ENCODE assay signal across 8 cellular contexts in the genomic region with DNA sequence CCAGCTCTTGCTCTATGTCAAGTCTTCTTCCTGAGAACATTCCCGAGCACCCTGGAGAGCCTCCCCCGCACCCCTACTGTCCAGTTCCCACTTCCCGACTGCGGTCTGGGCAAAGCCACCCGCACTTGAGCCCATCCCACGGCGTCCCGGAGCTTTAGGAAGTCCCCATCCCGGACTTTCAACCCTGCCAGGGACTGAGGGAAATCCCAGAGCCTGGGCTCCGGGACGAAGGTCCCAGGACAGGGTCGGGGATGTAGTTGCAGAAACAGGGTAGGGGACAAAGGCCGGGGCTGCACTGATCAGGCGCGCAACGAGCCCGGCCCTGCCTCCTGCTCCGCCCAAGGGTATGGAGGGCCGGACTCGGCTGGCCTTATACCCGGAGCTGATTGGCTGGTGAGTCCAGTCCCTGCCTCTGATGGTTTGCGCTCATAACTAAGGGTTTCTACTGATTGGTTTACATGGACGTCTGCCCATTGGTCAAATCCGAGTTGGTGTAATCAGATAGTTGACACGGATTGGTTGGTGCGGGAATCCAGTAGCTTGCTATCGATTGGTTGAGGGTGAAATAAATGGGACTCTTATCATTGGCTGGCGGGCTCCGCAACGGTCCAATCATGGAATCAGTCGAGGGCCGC. TPM values are rescaled to one million over a fixed set of nuclear protein-coding genes. Genes with fewer than 3 reads are reported as not detected.
A peak's percentile ranks its signal among the peaks of the same experiment; 100 is the strongest.
DNase-seq lines count a peak whose midpoint lies in the region; ATAC-seq and FAIRE-seq lines count a peak whose summit lies in the region.

No MANE protein-coding gene starts in this region.

- peak; percentile 100 for FAIRE-seq in endometrium (lab: Jason Lieb, UNC)

- DNase-seq in Caki2 (ENCODE audit: low read depth) (peak; percentile 100), HUDEP-2 (lab: John Stamatoyannopoulos, UW; ENCODE audit: unreplicated experiment in 76 of 76) (peak in 75 of 76 experiments; percentile 89 to 100 (median 100)), NOMO-1 treated with dmso at 0.1 percent for 144 hours (lab: John Stamatoyannopoulos, UW; ENCODE audit: unreplicated experiment) (peak; percentile 98), mesenteric fat pad (ENCODE audit: low spot score) (peak; percentile 96)
- peak; percentile 80 for DNase-seq in activated CD8-positive, alpha-beta memory T cell treated with anti-CD3 and anti-CD28 coated beads, Interleukin-2, amount 50 U/mL, for 4 hours
- DNase-seq in stimulated activated CD8-positive, alpha-beta memory T cell treated with anti-CD3 and anti-CD28 coated beads, Interleukin-15, amount 100 ng/mL, for 1 hour (ENCODE audit: low read depth), result peak; percentile 70

- ATAC-seq in GM21390 (IDR thresholded peaks at IDR 0.05; ENCODE audit: unreplicated experiment), result peak; percentile 76

- in situ Hi-C loops in Caki2 (cut with HindIII; ENCODE audit: low pct_unique_long_range_greater_than_20kb, low sequenced_read_pairs), result no loop called here

RNA-seq across cellular contexts. Expression of a gene that starts 0.8 kb away (rescaled TPM):
- 36.5 and 57.5 TPM in 2 replicates for total RNA-seq in Caki2 (2014; rRNA removed; shearing (Covaris generic); ENCODE audit: low replicate concordance)
- 14.4 TPM for total RNA-seq in mesenteric fat pad

RNA-seq across cellular contexts. Expression of a gene that starts 3.9 kb away (rescaled TPM):
- total RNA-seq in Caki2 (2014; rRNA removed; shearing (Covaris generic); ENCODE audit: low replicate concordance), result 7.6 and 25.1 TPM in 2 replicates
- 3.0 TPM for total RNA-seq in mesenteric fat pad

RNA-seq across cellular contexts. Expression of a gene that starts 38.1 kb away (rescaled TPM):
- 12.7 and 15.8 TPM in 2 replicates for total RNA-seq in Caki2 (2014; rRNA removed; shearing (Covaris generic); ENCODE audit: low replicate concordance)
- not detected for total RNA-seq in mesenteric fat pad

RNA-seq across cellular contexts. Expression of a gene that starts 40.3 kb away (rescaled TPM):
- not detected in 2 replicates for total RNA-seq in Caki2 (2014; rRNA removed; shearing (Covaris generic); ENCODE audit: low replicate concordance)
- total RNA-seq in mesenteric fat pad, result 0.45 TPM

RNA-seq across cellular contexts. Expression of a gene that starts 57.8 kb away (rescaled TPM):
- 77.0 and 103 TPM in 2 replicates for total RNA-seq in Caki2 (2014; rRNA removed; shearing (Covaris generic); ENCODE audit: low replicate concordance)
- 91.2 TPM for total RNA-seq in mesenteric fat pad

Comparison
In these comparisons a context has a peak if more than half of its experiments do, and no peak if none do; other contexts are left out.
1. Peak in every context shown above with its lines: DNase-seq and ATAC-seq.
2. RNA of a gene that starts 38.1 kb away (total RNA-seq): 12.7 to 15.8 TPM in Caki2; not detected in mesenteric fat pad (single experiment); every median in the first group is over 10 times any median in the second.